9 cellular contexts compared by ENCODE assay signal in genomic region chr9:97376902-97377301, GRCh38.
"Had no signal": no experiment of that assay in that cellular context is flagged by ENCODE, and none has a peak within 500 bp of the region (broad histone marks: within the 10 kb centered on the region; RNA-seq: fewer than 3 reads in every experiment).

No MANE protein-coding gene starts in this region.

- FAIRE-seq: K562 had no signal

- H3K27ac ChIP-seq: GM23248, HL-60 had no signal

- H3K4me1 ChIP-seq: HAP-1 had no signal

- DNase-seq: GM23248, GOT3, H7, HFFc6, IMR-90 had no signal

- H2AFZ ChIP-seq: GM23248 had no signal

- H3K36me3 ChIP-seq: HAP-1 had no signal

- H3K4me3 ChIP-seq: GM23248, HAP-1, K562 had no signal

- H3K9ac ChIP-seq: GM23248 had no signal

- H3K9me3 ChIP-seq: HAP-1 had no signal

- ATAC-seq: HCT116, K562 had no signal
